Comparison of ENCODE assay signal across 19 cellular contexts in the genomic region with DNA sequence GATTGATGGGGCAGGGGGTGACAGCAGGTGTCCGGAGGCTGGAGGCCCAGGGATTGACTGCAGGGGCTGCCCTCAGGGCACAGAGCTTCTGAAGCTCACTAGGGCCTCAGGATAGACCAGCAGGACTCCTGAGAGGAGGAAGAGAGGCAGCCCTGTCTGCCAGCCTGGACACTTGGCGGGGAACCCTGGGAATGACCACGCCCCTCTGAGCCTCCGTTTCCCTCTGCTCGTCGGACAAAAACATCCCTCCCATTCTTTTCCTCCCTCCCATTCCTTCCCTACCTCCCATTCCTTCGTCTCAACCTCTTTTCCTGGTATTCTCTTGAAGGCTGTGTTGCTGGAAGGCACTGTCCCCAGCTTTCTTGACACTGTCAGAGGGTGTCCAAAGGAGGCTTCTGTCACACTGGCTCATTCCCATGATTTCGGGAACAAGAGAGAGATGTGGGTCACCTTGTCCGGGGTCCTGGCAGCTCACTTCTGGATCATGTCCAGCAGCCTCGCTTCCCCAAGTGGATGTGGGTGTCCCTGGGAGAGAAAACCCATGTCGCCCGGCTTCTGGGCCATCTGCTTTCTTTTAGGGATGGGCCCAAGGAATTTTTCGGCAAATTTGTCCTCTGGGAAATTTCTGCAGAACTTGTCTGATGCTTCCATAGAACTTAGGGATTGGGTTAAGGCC.
"Had no signal": no experiment of that assay in that cellular context is flagged by ENCODE, and none has a peak within 500 bp of the region (broad histone marks: within the 10 kb centered on the region; RNA-seq: fewer than 3 reads in every experiment).

No MANE protein-coding gene starts in this region.

- H3K27me3 ChIP-seq: esophagus squamous epithelium, gastroesophageal sphincter, neutrophil, tibial artery had no signal

- H3K4me3 Mint-ChIP-seq: dendritic cell treated with granulocyte-macrophage colony-stimulating factor and Interleukin-4, amounts not matched to agents 40 ng/mL and 50 ng/mL, for 4 days; effector memory CD8-positive, alpha-beta T cell; immature natural killer cell; memory B cell; naive B cell; stimulated activated naive CD8-positive, alpha-beta T cell treated with anti-CD3 and anti-CD28 coated beads, Interleukin-15, Interleukin-2, amounts not matched to agents 100 ng/mL and 50 ng/mL, for 24 hours had no signal

- H3K27ac ChIP-seq: gastroesophageal sphincter, left ventricle myocardium inferior, lower lobe of right lung, neutrophil, tibial artery had no signal

- ATAC-seq: effector memory CD8-positive, alpha-beta T cell; gastroesophageal sphincter; left cardiac atrium; lower lobe of right lung; right cardiac atrium had no signal

- H3K36me3 ChIP-seq: left ventricle myocardium inferior, tibial artery had no signal

- DNase-seq: cerebellar nuclear complex; effector memory CD8-positive, alpha-beta T cell; esophagus squamous epithelium; foreskin fibroblast; glutamatergic neuron; immature natural killer cell; left cardiac atrium; left ventricle myocardium inferior; lower lobe of right lung; naive B cell; right cardiac atrium; stimulated activated CD4-positive, alpha-beta T cell treated with anti-CD3 and anti-CD28 coated beads, Interleukin-2, amount 100 ng/mL, for 48 hours; tibial artery had no signal

- H3K27me3 Mint-ChIP-seq: dendritic cell treated with granulocyte-macrophage colony-stimulating factor and Interleukin-4, amounts not matched to agents 40 ng/mL and 50 ng/mL, for 4 days; effector memory CD8-positive, alpha-beta T cell; memory B cell; naive B cell; stimulated activated naive CD8-positive, alpha-beta T cell treated with anti-CD3 and anti-CD28 coated beads, Interleukin-15, Interleukin-2, amounts not matched to agents 100 ng/mL and 50 ng/mL, for 24 hours had no signal

- H3K4me2 ChIP-seq: smooth muscle cell had no signal

- H3K27ac Mint-ChIP-seq: dendritic cell treated with granulocyte-macrophage colony-stimulating factor and Interleukin-4, amounts not matched to agents 40 ng/mL and 50 ng/mL, for 4 days; stimulated activated naive CD8-positive, alpha-beta T cell treated with anti-CD3 and anti-CD28 coated beads, Interleukin-15, Interleukin-2, amounts not matched to agents 100 ng/mL and 50 ng/mL, for 24 hours had no signal

- H3K4me1 ChIP-seq: lower lobe of right lung, tibial artery had no signal

- H3K9me3 ChIP-seq: esophagus squamous epithelium, gastroesophageal sphincter, left ventricle myocardium inferior, lower lobe of right lung, neutrophil, tibial artery had no signal

- H3K4me3 ChIP-seq: esophagus squamous epithelium, gastroesophageal sphincter, left ventricle myocardium inferior, lower lobe of right lung, smooth muscle cell, tibial artery had no signal

- H3K9me3 Mint-ChIP-seq: dendritic cell treated with granulocyte-macrophage colony-stimulating factor and Interleukin-4, amounts not matched to agents 40 ng/mL and 50 ng/mL, for 4 days; effector memory CD8-positive, alpha-beta T cell; immature natural killer cell; memory B cell; naive B cell; stimulated activated naive CD8-positive, alpha-beta T cell treated with anti-CD3 and anti-CD28 coated beads, Interleukin-15, Interleukin-2, amounts not matched to agents 100 ng/mL and 50 ng/mL, for 24 hours had no signal
